Comparison of ENCODE assay signal across 1 cellular context in genomic region chr21:43866659-43867331, GRCh38.
TF ChIP-seq lines count a peak whose summit lies in the region.

No MANE protein-coding gene starts in this region.

TF ChIP-seq in GM12878, 131 proteins besides CTCF, POLR2A, EP300 and RAD21 (continued from another document and continues in another):
- TF ChIP-seq, protein P1, sequence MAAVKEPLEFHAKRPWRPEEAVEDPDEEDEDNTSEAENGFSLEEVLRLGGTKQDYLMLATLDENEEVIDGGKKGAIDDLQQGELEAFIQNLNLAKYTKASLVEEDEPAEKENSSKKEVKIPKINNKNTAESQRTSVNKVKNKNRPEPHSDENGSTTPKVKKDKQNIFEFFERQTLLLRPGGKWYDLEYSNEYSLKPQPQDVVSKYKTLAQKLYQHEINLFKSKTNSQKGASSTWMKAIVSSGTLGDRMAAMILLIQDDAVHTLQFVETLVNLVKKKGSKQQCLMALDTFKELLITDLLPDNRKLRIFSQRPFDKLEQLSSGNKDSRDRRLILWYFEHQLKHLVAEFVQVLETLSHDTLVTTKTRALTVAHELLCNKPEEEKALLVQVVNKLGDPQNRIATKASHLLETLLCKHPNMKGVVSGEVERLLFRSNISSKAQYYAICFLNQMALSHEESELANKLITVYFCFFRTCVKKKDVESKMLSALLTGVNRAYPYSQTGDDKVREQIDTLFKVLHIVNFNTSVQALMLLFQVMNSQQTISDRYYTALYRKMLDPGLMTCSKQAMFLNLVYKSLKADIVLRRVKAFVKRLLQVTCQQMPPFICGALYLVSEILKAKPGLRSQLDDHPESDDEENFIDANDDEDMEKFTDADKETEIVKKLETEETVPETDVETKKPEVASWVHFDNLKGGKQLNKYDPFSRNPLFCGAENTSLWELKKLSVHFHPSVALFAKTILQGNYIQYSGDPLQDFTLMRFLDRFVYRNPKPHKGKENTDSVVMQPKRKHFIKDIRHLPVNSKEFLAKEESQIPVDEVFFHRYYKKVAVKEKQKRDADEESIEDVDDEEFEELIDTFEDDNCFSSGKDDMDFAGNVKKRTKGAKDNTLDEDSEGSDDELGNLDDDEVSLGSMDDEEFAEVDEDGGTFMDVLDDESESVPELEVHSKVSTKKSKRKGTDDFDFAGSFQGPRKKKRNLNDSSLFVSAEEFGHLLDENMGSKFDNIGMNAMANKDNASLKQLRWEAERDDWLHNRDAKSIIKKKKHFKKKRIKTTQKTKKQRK (IDR thresholded peaks at IDR 0.05; ENCODE audit: low read depth, low read length): no peak
- TF ChIP-seq BHLHE40 (IDR thresholded peaks at IDR 0.05; ENCODE audit: borderline replicate concordance in 1 of 2, low read depth in 2 of 2, low read length in 1 of 2) (peak; percentile 35 to 69; a peak in 2 of 4 replicates), ZSCAN29 (IDR thresholded peaks at IDR 0.05) (no peak), E2F4 (IDR thresholded peaks at IDR 0.05; ENCODE audit: low read depth, low read length) (no peak), PAX5 (IDR thresholded peaks at IDR 0.05; ENCODE audit: borderline replicate concordance, low read depth, low read length) (no peak), CREB1 (IDR thresholded peaks at IDR 0.05; ENCODE audit: low read depth) (no peak), SRF (IDR thresholded peaks at IDR 0.05; ENCODE audit: low read depth in 2 of 2, low read length in 2 of 2) (no peak), CREM (IDR thresholded peaks at IDR 0.05; ENCODE audit: low read depth) (no peak), E4F1 (IDR thresholded peaks at IDR 0.05; ENCODE audit: borderline replicate concordance, partially characterized antibody) (no peak), ZNF217 (IDR thresholded peaks at IDR 0.05) (no peak), CHD1 (IDR thresholded peaks at IDR 0.05; ENCODE audit: low read depth, low read length) (no peak), FOXK2 (IDR thresholded peaks at IDR 0.05) (no peak), SKIL (IDR thresholded peaks at IDR 0.05; ENCODE audit: low read depth, poor library complexity, severe bottlenecking) (no peak), GABPA (IDR thresholded peaks at IDR 0.05; ENCODE audit: low read depth) (no peak), IKZF1 (conservative IDR thresholded peaks at IDR 0.05) (peak; percentile 45), BCLAF1 (IDR thresholded peaks at IDR 0.05) (no peak), IRF4 (IDR thresholded peaks at IDR 0.05; ENCODE audit: low read depth, low read length) (no peak), MLLT1 (IDR thresholded peaks at IDR 0.05) (no peak), FOXM1 (IDR thresholded peaks at IDR 0.05; ENCODE audit: low read depth, low read length) (no peak), RAD51 (IDR thresholded peaks at IDR 0.05) (peak; percentile 72), SUZ12 (IDR thresholded peaks at IDR 0.05; ENCODE audit: unreplicated experiment) (no peak), ZNF274 (IDR thresholded peaks at IDR 0.05; ENCODE audit: insufficient read depth, insufficient read length) (no peak), MTA3 (IDR thresholded peaks at IDR 0.05; ENCODE audit: borderline replicate concordance, low read length) (no peak), BCL11A (IDR thresholded peaks at IDR 0.05; ENCODE audit: low read depth, low read length) (no peak), MXI1 (IDR thresholded peaks at IDR 0.05; ENCODE audit: low read depth, low read length) (no peak), NFXL1 (IDR thresholded peaks at IDR 0.05; ENCODE audit: borderline replicate concordance) (no peak), POLR2AphosphoS2 (IDR thresholded peaks at IDR 0.05; ENCODE audit: low read depth, low read length) (0 out of 2 replicates have a peak, but pooled peaks have one; percentile 38), BCL3 (IDR thresholded peaks at IDR 0.05; ENCODE audit: borderline replicate concordance, insufficient read depth, low read depth, low read length, poor library complexity, severe bottlenecking) (no peak), CHD2 (IDR thresholded peaks at IDR 0.05; ENCODE audit: borderline replicate concordance, low read depth, low read length) (no peak), RCOR1 (conservative IDR thresholded peaks at IDR 0.05; ENCODE audit: low read depth, low read length) (no peak), CBX3 (IDR thresholded peaks at IDR 0.05; ENCODE audit: borderline replicate concordance, low read depth) (no peak), SMC3 (IDR thresholded peaks at IDR 0.05; ENCODE audit: borderline replicate concordance, low read length) (no peak), MEF2A (IDR thresholded peaks at IDR 0.05; ENCODE audit: insufficient read depth, low read depth, low read length) (no peak), TCF12 (IDR thresholded peaks at IDR 0.05; ENCODE audit: low read depth, low read length) (0 out of 2 replicates have a peak, but pooled peaks have one; percentile 21), ZNF24 (IDR thresholded peaks at IDR 0.05) (no peak), HCFC1 (IDR thresholded peaks at IDR 0.05; ENCODE audit: low read length) (0 out of 2 replicates have a peak, but pooled peaks have one; percentile 13)
- TF ChIP-seq, protein P2, sequence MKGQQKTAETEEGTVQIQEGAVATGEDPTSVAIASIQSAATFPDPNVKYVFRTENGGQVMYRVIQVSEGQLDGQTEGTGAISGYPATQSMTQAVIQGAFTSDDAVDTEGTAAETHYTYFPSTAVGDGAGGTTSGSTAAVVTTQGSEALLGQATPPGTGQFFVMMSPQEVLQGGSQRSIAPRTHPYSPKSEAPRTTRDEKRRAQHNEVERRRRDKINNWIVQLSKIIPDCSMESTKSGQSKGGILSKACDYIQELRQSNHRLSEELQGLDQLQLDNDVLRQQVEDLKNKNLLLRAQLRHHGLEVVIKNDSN (IDR thresholded peaks at IDR 0.05; ENCODE audit: borderline replicate concordance, extremely low read length, insufficient read depth, low read depth, low read length): peak; percentile 25
- TF ChIP-seq, protein P3, sequence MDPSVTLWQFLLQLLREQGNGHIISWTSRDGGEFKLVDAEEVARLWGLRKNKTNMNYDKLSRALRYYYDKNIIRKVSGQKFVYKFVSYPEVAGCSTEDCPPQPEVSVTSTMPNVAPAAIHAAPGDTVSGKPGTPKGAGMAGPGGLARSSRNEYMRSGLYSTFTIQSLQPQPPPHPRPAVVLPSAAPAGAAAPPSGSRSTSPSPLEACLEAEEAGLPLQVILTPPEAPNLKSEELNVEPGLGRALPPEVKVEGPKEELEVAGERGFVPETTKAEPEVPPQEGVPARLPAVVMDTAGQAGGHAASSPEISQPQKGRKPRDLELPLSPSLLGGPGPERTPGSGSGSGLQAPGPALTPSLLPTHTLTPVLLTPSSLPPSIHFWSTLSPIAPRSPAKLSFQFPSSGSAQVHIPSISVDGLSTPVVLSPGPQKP (IDR thresholded peaks at IDR 0.05; ENCODE audit: low read depth, low read length): no peak
- TF ChIP-seq, protein P4, sequence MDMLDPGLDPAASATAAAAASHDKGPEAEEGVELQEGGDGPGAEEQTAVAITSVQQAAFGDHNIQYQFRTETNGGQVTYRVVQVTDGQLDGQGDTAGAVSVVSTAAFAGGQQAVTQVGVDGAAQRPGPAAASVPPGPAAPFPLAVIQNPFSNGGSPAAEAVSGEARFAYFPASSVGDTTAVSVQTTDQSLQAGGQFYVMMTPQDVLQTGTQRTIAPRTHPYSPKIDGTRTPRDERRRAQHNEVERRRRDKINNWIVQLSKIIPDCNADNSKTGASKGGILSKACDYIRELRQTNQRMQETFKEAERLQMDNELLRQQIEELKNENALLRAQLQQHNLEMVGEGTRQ (IDR thresholded peaks at IDR 0.05; ENCODE audit: borderline replicate concordance, low read depth, low read length): no peak; the same call in 1 of the 2 replicates
